Comparison of ENCODE assay signal across 10 cellular contexts in genomic region chr2:188478724-188479123, GRCh38.
A peak's percentile ranks its signal among the peaks of the same experiment; 100 is the strongest.
DNase-seq lines count a peak whose midpoint lies in the region; ATAC-seq and TF ChIP-seq lines count a peak whose summit lies in the region.
"Had no signal": no experiment of that assay in that cellular context is flagged by ENCODE, and none has a peak within 500 bp of the region (broad histone marks: within the 10 kb centered on the region; RNA-seq: fewer than 3 reads in every experiment).

No MANE protein-coding gene starts in this region.

- H3K27me3 Mint-ChIP-seq in natural killer cell (ENCODE audit: low read depth in 2 of 2), result no peaks in the 10 kb centered on the region
- H3K27me3 Mint-ChIP-seq: activated B cell treated with CpG ODN at 0.5 μM for 24 hours had no signal

- intact Hi-C loops in lower leg skin (cut with DNase I; ENCODE audit: low total_unique reads) (no loop called here), natural killer cell (cut with micrococcal nuclease) (no loop called here)

- H3K9me3 Mint-ChIP-seq in natural killer cell, result peaks cover 4 to 6% of the 10 kb centered on the region in 2 donors
- H3K9me3 Mint-ChIP-seq: activated B cell treated with CpG ODN at 0.5 μM for 24 hours had no signal

- DNase-seq in epithelial cell of proximal tubule (ENCODE audit: low read depth) (peak; percentile 90), lower leg skin (ENCODE audit: low spot score in 2 of 2) (no peak), natural killer cell (no peak), iPS-NIHi7 (ENCODE audit: extremely low spot score) (no peak)
- no peak for DNase-seq in activated CD8-positive, alpha-beta memory T cell treated with anti-CD3 and anti-CD28 coated beads, Interleukin-2, amount 50 U/mL, for 4 hours
- DNase-seq: activated B cell treated with CpG ODN at 0.5 μM for 24 hours; stimulated activated CD4-positive, alpha-beta T cell treated with anti-CD3 and anti-CD28 coated beads, Interleukin-1b, Interleukin-23, amount 100 ng/mL, for 48 hours had no signal

- H3K4me1 Mint-ChIP-seq in natural killer cell, result no peaks in the 10 kb centered on the region
- H3K4me1 Mint-ChIP-seq: activated B cell treated with CpG ODN at 0.5 μM for 24 hours had no signal

- H3K27ac Mint-ChIP-seq in natural killer cell, result no peak overlapping the region
- H3K27ac Mint-ChIP-seq: activated B cell treated with CpG ODN at 0.5 μM for 24 hours had no signal

- no peak overlapping the region for H3K4me3 ChIP-seq in epithelial cell of proximal tubule (ENCODE audit: low read depth, low read length)
- no peak overlapping the region for H3K4me3 ChIP-seq in lower leg skin (ENCODE audit: low read depth, poor library complexity, severe bottlenecking)

- TF ChIP-seq CTCF in epithelial cell of proximal tubule (conservative IDR thresholded peaks at IDR 0.05; ENCODE audit: low read depth, low read length) (no peak), lower leg skin (IDR thresholded peaks at IDR 0.05) (no peak), natural killer cell (IDR thresholded peaks at IDR 0.05) (no peak)

- 29 to 31% methylated on average over 1 of the region's 1 CpG for WGBS in lower leg skin, 2 donors

- ATAC-seq in GM18519 (IDR thresholded peaks at IDR 0.05; ENCODE audit: low FRiP score, unreplicated experiment) (peak; percentile 87), GM21528 (IDR thresholded peaks at IDR 0.05; ENCODE audit: low FRiP score, unreplicated experiment) (peak; percentile 94), HG03354 (IDR thresholded peaks at IDR 0.05; ENCODE audit: poor library complexity, severe bottlenecking, unreplicated experiment) (peak; percentile 94), natural killer cell (no peak)

- no peak for TF ChIP-seq POLR2A in lower leg skin (IDR thresholded peaks at IDR 0.05)

- H3K36me3 Mint-ChIP-seq in natural killer cell, result no peaks in the 10 kb centered on the region

- no peak overlapping the region for H3K4me3 Mint-ChIP-seq in natural killer cell
- H3K4me3 Mint-ChIP-seq: activated B cell treated with CpG ODN at 0.5 μM for 24 hours had no signal

Comparison
In these comparisons a context has a peak if more than half of its experiments do, and no peak if none do; other contexts are left out.
1. ATAC-seq: peak in GM18519 (single experiment), GM21528 (single experiment) and HG03354 (single experiment); none in natural killer cell (0 of 3).